9 cellular contexts compared by ENCODE assay signal in the genomic region with DNA sequence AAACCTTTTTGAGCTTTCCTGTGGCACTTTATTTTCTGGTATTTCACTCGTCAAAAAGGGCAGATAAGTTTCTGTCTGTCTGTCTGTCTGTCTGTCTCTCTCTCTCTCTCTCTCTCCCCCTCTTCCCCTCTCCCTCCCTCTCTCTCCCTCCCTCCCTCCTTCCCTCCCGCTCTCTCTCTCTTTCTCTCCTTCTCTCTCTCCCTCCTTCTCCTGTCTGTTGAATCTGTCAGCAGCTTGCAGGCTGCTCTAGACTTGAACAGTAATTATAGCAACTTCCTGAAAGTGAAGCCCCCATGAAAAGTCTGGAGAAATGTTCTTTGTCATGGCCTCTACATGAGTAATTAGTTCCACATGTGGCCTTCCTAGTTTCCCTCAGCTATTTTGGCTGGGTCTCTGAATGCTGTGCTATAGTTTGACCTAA.
A peak's percentile ranks its signal among the peaks of the same experiment; 100 is the strongest.
DNase-seq lines count a peak whose midpoint lies in the region; ATAC-seq, FAIRE-seq and TF ChIP-seq lines count a peak whose summit lies in the region.
"Had no signal": no experiment of that assay in that cellular context is flagged by ENCODE, and none has a peak within 500 bp of the region (broad histone marks: within the 10 kb centered on the region; RNA-seq: fewer than 3 reads in every experiment).

No MANE protein-coding gene starts in this region.

- H3K4me3 ChIP-seq in H1 (ENCODE audit: extremely low read depth in 1 of 4, insufficient read depth in 2 of 4, low read depth in 3 of 4, low read length in 4 of 4) = no peak overlapping the region
- H3K4me3 ChIP-seq in mucosa of rectum (ENCODE audit: low read length in 2 of 2) = peak overlapping the region; percentile 12 to 78
- H3K4me3 ChIP-seq in upper lobe of left lung = peak overlapping the region in 3 of 4 donors; percentile 30 to 40 (median 39)
- H3K4me3 ChIP-seq: A549 had no signal

- no peaks in the 10 kb centered on the region for H3K9me3 ChIP-seq in H1 (ENCODE audit: insufficient read depth in 2 of 2, low read depth in 1 of 2, low read length in 1 of 2)
- no peaks in the 10 kb centered on the region for H3K9me3 ChIP-seq in mucosa of rectum (ENCODE audit: control insufficient read depth in 2 of 2, low read length in 2 of 2)
- no peaks in the 10 kb centered on the region for H3K9me3 ChIP-seq in upper lobe of left lung
- H3K9me3 ChIP-seq: A549 had no signal

- H3K56ac ChIP-seq in H1 (replicated peaks; ENCODE audit: insufficient read length, low read depth, low read length) = no peak overlapping the region

- H3K79me1 ChIP-seq in H1 (ENCODE audit: low read depth, low read length) = no peaks in the 10 kb centered on the region

- peak overlapping the region; percentile 18 for H3K27ac Mint-ChIP-seq in T-helper 1 cell treated with Interleukin-12 subunit alpha and Interleukin-12 subunit beta and Interleukin-4 antibody, amounts not matched to agents 30 μg/mL and 1 μg/mL, for 36 hours
- H3K27ac Mint-ChIP-seq in naive thymus-derived CD8-positive, alpha-beta T cell = no peak overlapping the region

- no peak overlapping the region for H3K4me2 ChIP-seq in H1 (ENCODE audit: insufficient read depth in 1 of 2, low read depth in 2 of 2, low read length in 2 of 2)
- H3K4me2 ChIP-seq: A549 had no signal

- H3K4me3 Mint-ChIP-seq in T-helper 1 cell treated with Interleukin-12 subunit alpha and Interleukin-12 subunit beta and Interleukin-4 antibody, amounts not matched to agents 30 μg/mL and 1 μg/mL, for 36 hours = no peak overlapping the region
- no peak overlapping the region for H3K4me3 Mint-ChIP-seq in naive thymus-derived CD8-positive, alpha-beta T cell

- H3K23ac ChIP-seq in H1 (ENCODE audit: insufficient read length) = no peak overlapping the region

- no peaks in the 10 kb centered on the region for H3K9me3 Mint-ChIP-seq in T-helper 1 cell treated with Interleukin-12 subunit alpha and Interleukin-12 subunit beta and Interleukin-4 antibody, amounts not matched to agents 30 μg/mL and 1 μg/mL, for 36 hours
- no peaks in the 10 kb centered on the region for H3K9me3 Mint-ChIP-seq in naive thymus-derived CD8-positive, alpha-beta T cell

- H3K18ac ChIP-seq in H1 (ENCODE audit: extremely low read depth, low read length) = no peak overlapping the region

- no peaks in the 10 kb centered on the region for H4K20me1 ChIP-seq in H1 (replicated peaks in 1 of 2; ENCODE audit: control insufficient read depth in 1 of 2, insufficient read depth in 2 of 2, low read length in 2 of 2)

- H3K27ac ChIP-seq in H1 (ENCODE audit: low read depth, low read length) = no peak overlapping the region
- H3K27ac ChIP-seq in mucosa of rectum (ENCODE audit: low read depth in 2 of 2, low read length in 2 of 2) = peak overlapping the region; percentile 76 to 83
- H3K27ac ChIP-seq in upper lobe of left lung = peak overlapping the region; percentile 58 to 78 (median 66)
- H3K27ac ChIP-seq: A549 had no signal

- no peak overlapping the region for H3K14ac ChIP-seq in H1 (ENCODE audit: insufficient read length)

- H3K36me3 ChIP-seq in H1 (ENCODE audit: control insufficient read depth in 2 of 4, insufficient read depth in 4 of 4, low read length in 3 of 4) (no peaks in the 10 kb centered on the region), mucosa of rectum (ENCODE audit: control insufficient read depth in 2 of 2, insufficient read depth in 2 of 2, low read length in 2 of 2) (no peaks in the 10 kb centered on the region), upper lobe of left lung (no peaks in the 10 kb centered on the region)

- DNase-seq in T-helper 1 cell (no peak), H1 (ENCODE audit: low read depth in 1 of 2, low spot score in 2 of 2) (no peak), upper lobe of left lung (no peak), CD1c-positive myeloid dendritic cell (ENCODE audit: extremely low spot score) (no peak), LoVo (ENCODE audit: low spot score) (no peak)
- DNase-seq in naive thymus-derived CD8-positive, alpha-beta T cell = no peak

- H3K4me1 Mint-ChIP-seq in T-helper 1 cell treated with Interleukin-12 subunit alpha and Interleukin-12 subunit beta and Interleukin-4 antibody, amounts not matched to agents 30 μg/mL and 1 μg/mL, for 36 hours (ENCODE audit: low read depth) = peaks cover 5% of the 10 kb centered on the region
- H3K4me1 Mint-ChIP-seq in naive thymus-derived CD8-positive, alpha-beta T cell = peaks cover 0 to 6% (median 1%) of the 10 kb centered on the region in 4 donors

- H2AFZ ChIP-seq in H1 (ENCODE audit: low read length) = no peak overlapping the region

- H2BK12ac ChIP-seq in H1 (ENCODE audit: low read depth, low read length) = no peak overlapping the region

- H2BK120ac ChIP-seq in H1 (replicated peaks; ENCODE audit: low read depth, low read length) = no peak overlapping the region

- no peak overlapping the region for H3K4ac ChIP-seq in H1 (replicated peaks; ENCODE audit: insufficient read length, low read depth, low read length)

- no peak for TF ChIP-seq POLR2A in H1 (IDR thresholded peaks at IDR 0.05; ENCODE audit: control extremely low read depth in 1 of 2, low read depth in 2 of 2, low read length in 2 of 2)
- TF ChIP-seq POLR2A in upper lobe of left lung (IDR thresholded peaks at IDR 0.05) = no peak

- ATAC-seq in upper lobe of left lung (ENCODE audit: low FRiP score in 2 of 2) = peak in 1 of 2 donors; percentile 42
- ATAC-seq in naive thymus-derived CD8-positive, alpha-beta T cell = no peak
- ATAC-seq: A549 had no signal

- POLR2A ChIA-PET in H1 (lab: Charles Lee; ENCODE audit: partially characterized antibody) = no interaction called here
- POLR2A ChIA-PET in naive thymus-derived CD8-positive, alpha-beta T cell (lab: Charles Lee) = no interaction called here

- no peak overlapping the region for H2BK5ac ChIP-seq in H1 (ENCODE audit: low read depth, low read length)

- no peak overlapping the region for H4K8ac ChIP-seq in H1 (ENCODE audit: extremely low read depth, insufficient read depth, low read length)

- H3K4me1 ChIP-seq in H1 (replicated peaks in 1 of 4; ENCODE audit: control insufficient read depth in 3 of 4, insufficient read depth in 4 of 4, low read length in 3 of 4) (peaks cover 0 to 5% (median 0%) of the 10 kb centered on the region in 4 experiments; a peak in 2 of 7 replicates), mucosa of rectum (ENCODE audit: control insufficient read depth in 2 of 2, insufficient read depth in 2 of 2, low read length in 2 of 2) (no peaks in the 10 kb centered on the region), upper lobe of left lung (peaks cover 0 to 13% (median 11%) of the 10 kb centered on the region in 4 donors)

- TF ChIP-seq EP300 in H1 (IDR thresholded peaks at IDR 0.05; ENCODE audit: borderline replicate concordance in 1 of 2, low read depth in 2 of 2, low read length in 2 of 2) (no peak), upper lobe of left lung (IDR thresholded peaks at IDR 0.05) (no peak)

- no peak overlapping the region for H4K91ac ChIP-seq in H1 (replicated peaks; ENCODE audit: insufficient read length, low read length)

- no peak for TF ChIP-seq RAD21 in H1 (IDR thresholded peaks at IDR 0.05 in 1 of 2, conservative IDR thresholded peaks at IDR 0.05 in 1 of 2; ENCODE audit: low read depth in 2 of 2, low read length in 2 of 2)

- CTCF ChIA-PET in H1 (lab: Charles Lee; ENCODE audit: partially characterized antibody) = interaction anchor here (0.6 to 1.2 kb wide), 5 partner anchors 9 to 160 kb away, joined by 3 to 4 read pairs (median 3); no protein-coding TSS in a partner anchor

- no peak for FAIRE-seq in H1 (lab: Jason Lieb, UNC)
- FAIRE-seq: A549 had no signal

- H3K27me3 Mint-ChIP-seq in T-helper 1 cell treated with Interleukin-12 subunit alpha and Interleukin-12 subunit beta and Interleukin-4 antibody, amounts not matched to agents 30 μg/mL and 1 μg/mL, for 36 hours (ENCODE audit: low read depth) = no peaks in the 10 kb centered on the region
- H3K27me3 Mint-ChIP-seq in naive thymus-derived CD8-positive, alpha-beta T cell = no peaks in the 10 kb centered on the region

- H3K9ac ChIP-seq in H1 (replicated peaks in 1 of 4; ENCODE audit: extremely low read depth in 1 of 4, low read depth in 3 of 4, low read length in 3 of 4) = no peak overlapping the region
- H3K9ac ChIP-seq in mucosa of rectum (ENCODE audit: low read depth in 1 of 2, low read length in 2 of 2) = peak overlapping the region in 1 of 2 donors; percentile 38

- no peak for TF ChIP-seq CTCF in H1 (IDR thresholded peaks at IDR 0.05; ENCODE audit: control extremely low read depth in 1 of 3, insufficient read depth in 1 of 3, low read depth in 1 of 3, low read length in 3 of 3)
- TF ChIP-seq CTCF in upper lobe of left lung (IDR thresholded peaks at IDR 0.05) = no peak

- no peak overlapping the region for H2AK5ac ChIP-seq in H1 (ENCODE audit: low read depth, low read length)

- H3K79me2 ChIP-seq in H1 (ENCODE audit: control insufficient read depth in 1 of 2, insufficient read depth in 2 of 2, low read length in 2 of 2) = no peaks in the 10 kb centered on the region

- H3K27me3 ChIP-seq in H1 (replicated peaks in 1 of 4; ENCODE audit: control insufficient read depth in 3 of 4, extremely low read depth in 1 of 4, insufficient read depth in 3 of 4, low read length in 3 of 4) (no peaks in the 10 kb centered on the region), mucosa of rectum (ENCODE audit: control insufficient read depth in 2 of 2, insufficient read depth in 2 of 2, low read length in 2 of 2) (no peaks in the 10 kb centered on the region), upper lobe of left lung (no peaks in the 10 kb centered on the region)

- no peak overlapping the region for H4K5ac ChIP-seq in H1 (ENCODE audit: insufficient read length, low read depth, low read length)

- no peaks in the 10 kb centered on the region for H3K23me2 ChIP-seq in H1 (ENCODE audit: low read depth, low read length)

- no peak overlapping the region for H2BK20ac ChIP-seq in H1 (ENCODE audit: low read length)

- H3K36me3 Mint-ChIP-seq in T-helper 1 cell treated with Interleukin-12 subunit alpha and Interleukin-12 subunit beta and Interleukin-4 antibody, amounts not matched to agents 30 μg/mL and 1 μg/mL, for 36 hours (ENCODE audit: low read depth) = no peaks in the 10 kb centered on the region
- H3K36me3 Mint-ChIP-seq in naive thymus-derived CD8-positive, alpha-beta T cell = no peaks in the 10 kb centered on the region

- 55% methylated on average over 2 of the region's 2 CpGs; no CpG with 5 or more reads in 1 of the 2 experiments for WGBS in H1 (ENCODE audit: extremely low coverage in 1 of 2, insufficient coverage in 1 of 2, insufficient read length in 1 of 2, insufficient replicate concordance in 2 of 2, low coverage in 1 of 2, low lambda C conversion rate in 2 of 2, missing lambda C conversion rate in 1 of 2), 2 experiments
- WGBS in upper lobe of left lung, 2 donors = 56 to 69% methylated on average over 2 of the region's 2 CpGs

- no peak overlapping the region for H2BK15ac ChIP-seq in H1 (ENCODE audit: low read length)

TF ChIP-seq in H1, 55 proteins besides CTCF, POLR2A, EP300 and RAD21:
- TF ChIP-seq EZH2 (IDR thresholded peaks at IDR 0.05; ENCODE audit: low read depth, low read length, severe bottlenecking) = no peak
- 0 out of 2 replicates have a peak, but pooled peaks have one; percentile 55 for TF ChIP-seq EGR1 (IDR thresholded peaks at IDR 0.05; ENCODE audit: borderline replicate concordance, low read depth, low read length)

Comparison
In these comparisons a context has a peak if more than half of its experiments do, and no peak if none do; other contexts are left out.
1. H3K4me3 ChIP-seq: peak in mucosa of rectum (2 of 2) and upper lobe of left lung (3 of 4); none in H1 (0 of 4).